ENCODE assay signal across 23 cellular contexts in the genomic region with DNA sequence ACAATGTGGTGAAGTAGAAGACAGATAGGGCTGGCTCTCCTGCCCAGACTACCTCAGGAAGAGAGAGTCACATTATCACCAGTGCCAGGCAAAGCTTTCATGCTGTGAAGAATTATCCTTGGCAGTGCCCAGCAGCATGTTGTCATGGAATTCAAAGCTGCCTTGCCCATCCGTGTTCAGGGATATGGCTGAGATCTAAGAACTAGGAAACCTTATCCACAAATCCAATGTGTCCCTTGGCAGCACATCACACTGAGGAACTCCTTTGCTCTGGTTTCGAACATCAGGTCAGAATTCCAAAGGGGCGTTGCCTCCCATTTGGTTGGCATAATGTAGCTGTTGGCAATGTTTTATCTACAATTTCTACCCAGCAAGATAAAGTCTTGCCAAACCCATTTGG. TPM values are rescaled to one million over a fixed set of nuclear protein-coding genes. Genes with fewer than 3 reads are reported as not detected.
A peak's percentile ranks its signal among the peaks of the same experiment; 100 is the strongest.
DNase-seq lines count a peak whose midpoint lies in the region; ATAC-seq and TF ChIP-seq lines count a peak whose summit lies in the region.
"Had no signal": no experiment of that assay in that cellular context is flagged by ENCODE, and none has a peak within 500 bp of the region (broad histone marks: within the 10 kb centered on the region; RNA-seq: fewer than 3 reads in every experiment).

No MANE protein-coding gene starts in this region.

- POLR2A ChIA-PET in HEK293T (lab: Yijun Ruan, JAX) = no interaction called here

- H3K9ac ChIP-seq in skeletal muscle tissue (ENCODE audit: low read depth in 1 of 3, low read length in 3 of 3) = no peak overlapping the region

- no peak overlapping the region for H3K4me3 Mint-ChIP-seq in Calu3 (ENCODE audit: low read depth, unreplicated experiment)
- H3K4me3 Mint-ChIP-seq: activated CD4-positive, alpha-beta T cell treated with anti-CD3 and anti-CD28 coated beads, Interleukin-2, amount 10 ng/mL, durations not matched to agents 24 days and 14 days; activated naive CD4-positive, alpha-beta T cell treated with anti-CD3 and anti-CD28 coated beads for 36 hours; brain; nephron progenitor cell had no signal

- no peaks in the 10 kb centered on the region for H3K9me3 Mint-ChIP-seq in Calu3 (ENCODE audit: low read depth, unreplicated experiment)
- H3K9me3 Mint-ChIP-seq: activated CD4-positive, alpha-beta T cell treated with anti-CD3 and anti-CD28 coated beads, Interleukin-2, amount 10 ng/mL, durations not matched to agents 24 days and 14 days; activated naive CD4-positive, alpha-beta T cell treated with anti-CD3 and anti-CD28 coated beads for 36 hours; nephron progenitor cell had no signal

- H3K27me3 ChIP-seq in skeletal muscle tissue (ENCODE audit: control insufficient read depth in 3 of 3, insufficient read depth in 3 of 3, low read length in 3 of 3) = no peaks in the 10 kb centered on the region

- H3K27me3 Mint-ChIP-seq in Calu3 (ENCODE audit: unreplicated experiment) = no peaks in the 10 kb centered on the region

- peaks cover 70% of the 10 kb centered on the region for H3K4me1 Mint-ChIP-seq in Calu3 (ENCODE audit: low read depth, unreplicated experiment)
- H3K4me1 Mint-ChIP-seq: activated CD4-positive, alpha-beta T cell treated with anti-CD3 and anti-CD28 coated beads, Interleukin-2, amount 10 ng/mL, durations not matched to agents 24 days and 14 days had no signal

- no peak for TF ChIP-seq CTCF in Calu3 (IDR thresholded peaks at IDR 0.05; ENCODE audit: unreplicated experiment)

- CTCF ChIA-PET in Calu3 (lab: Charles Lee) = interaction anchor here (1.2 to 2.3 kb wide), 2 partner anchors 16 to 140 kb away, joined by 3 to 11 read pairs; no protein-coding TSS in a partner anchor
- CTCF ChIA-PET in HEK293T (lab: Yijun Ruan, JAX) = no interaction called here

- H3K9me3 ChIP-seq in skeletal muscle tissue (ENCODE audit: control insufficient read depth in 3 of 3, low read length in 3 of 3) = no peaks in the 10 kb centered on the region
- H3K9me3 ChIP-seq: Caco-2, lower lobe of right lung had no signal

- peaks cover 5% of the 10 kb centered on the region for H3K36me3 Mint-ChIP-seq in Calu3 (ENCODE audit: insufficient read depth, unreplicated experiment)
- H3K36me3 Mint-ChIP-seq: brain had no signal

- DNase-seq in Calu3 = no peak
- DNase-seq in NCI-H460 (ENCODE audit: extremely low read depth, low read depth) = peak; percentile 19
- DNase-seq in left ventricle myocardium superior = no peak
- no peak for DNase-seq in HEK293T (ENCODE audit: extremely low spot score)
- no peak for DNase-seq in iPS-NIHi11 (ENCODE audit: low spot score)
- no peak for DNase-seq in NCI-H2081 treated with DMSO at 0.1 percent for 48 hours (lab: John Stamatoyannopoulos, UW)
- DNase-seq in iPS-NIHi7 (ENCODE audit: extremely low spot score) = no peak
- DNase-seq: activated CD4-positive, alpha-beta T cell treated with anti-CD3 and anti-CD28 coated beads, Interleukin-2, amount 10 ng/mL, durations not matched to agents 24 days and 14 days; activated naive CD4-positive, alpha-beta T cell treated with anti-CD3 and anti-CD28 coated beads for 36 hours; Caco-2; GDM1; hippocampal formation; Karpas-422; lower lobe of right lung; NCI-H187; NCI-H524 treated with DMSO at 0.1 percent for 48 hours; nephron progenitor cell; T1000 had no signal

- peak overlapping the region; percentile 62 for H3K27ac ChIP-seq in skeletal muscle tissue (ENCODE audit: low read depth, low read length)

- H3K4me3 ChIP-seq in skeletal muscle tissue (ENCODE audit: low read length in 3 of 3) = no peak overlapping the region
- H3K4me3 ChIP-seq: lower lobe of right lung had no signal

- H3K36me3 ChIP-seq in skeletal muscle tissue (ENCODE audit: control insufficient read depth in 3 of 3, insufficient read depth in 3 of 3, low read length in 3 of 3) = no peaks in the 10 kb centered on the region
- H3K36me3 ChIP-seq: lower lobe of right lung had no signal

- peak; percentile 52 for ATAC-seq in left ventricle myocardium superior

- peak overlapping the region; percentile 44 for H3K27ac Mint-ChIP-seq in Calu3 (ENCODE audit: unreplicated experiment)
- H3K27ac Mint-ChIP-seq: activated CD4-positive, alpha-beta T cell treated with anti-CD3 and anti-CD28 coated beads, Interleukin-2, amount 10 ng/mL, durations not matched to agents 24 days and 14 days; activated naive CD4-positive, alpha-beta T cell treated with anti-CD3 and anti-CD28 coated beads for 36 hours; nephron progenitor cell had no signal

- no TSS peak for BruUV-seq in Calu3 (replicated peaks; lab: Mats Ljungman, UMichigan)

- peaks cover 12 to 14% (median 13%) of the 10 kb centered on the region in 3 donors for H3K4me1 ChIP-seq in skeletal muscle tissue (ENCODE audit: control insufficient read depth in 3 of 3, insufficient read depth in 3 of 3, low read length in 3 of 3)
- H3K4me1 ChIP-seq: Caco-2 had no signal

- intact Hi-C loops in Calu3 (cut with micrococcal nuclease; ENCODE audit: unreplicated experiment) (no loop called here), left ventricle myocardium superior (cut with micrococcal nuclease) (no loop called here)

TF ChIP-seq in HEK293T, 16 proteins besides CTCF, POLR2A, EP300 and RAD21:
- no peak for TF ChIP-seq FOXK2 (IDR thresholded peaks at IDR 0.05)
- TF ChIP-seq ELF4 (IDR thresholded peaks at IDR 0.05) = no peak
- TF ChIP-seq CTBP1 (IDR thresholded peaks at IDR 0.05; ENCODE audit: borderline replicate concordance) = no peak
- no peak for TF ChIP-seq L3MBTL2 (conservative IDR thresholded peaks at IDR 0.05)
- no peak for TF ChIP-seq ARNT (IDR thresholded peaks at IDR 0.05)
- TF ChIP-seq HDGF (IDR thresholded peaks at IDR 0.05; ENCODE audit: borderline replicate concordance) = no peak
- no peak for TF ChIP-seq NFRKB (IDR thresholded peaks at IDR 0.05)
- no peak for TF ChIP-seq SP1 (IDR thresholded peaks at IDR 0.05)
- no peak for TF ChIP-seq BHLHE40 (IDR thresholded peaks at IDR 0.05; ENCODE audit: borderline replicate concordance)
- no peak for TF ChIP-seq TARDBP (IDR thresholded peaks at IDR 0.05)
- TF ChIP-seq FOXM1 (IDR thresholded peaks at IDR 0.05; ENCODE audit: borderline replicate concordance) = no peak
- TF ChIP-seq SUZ12 (IDR thresholded peaks at IDR 0.05) = no peak
- TF ChIP-seq, protein P1, sequence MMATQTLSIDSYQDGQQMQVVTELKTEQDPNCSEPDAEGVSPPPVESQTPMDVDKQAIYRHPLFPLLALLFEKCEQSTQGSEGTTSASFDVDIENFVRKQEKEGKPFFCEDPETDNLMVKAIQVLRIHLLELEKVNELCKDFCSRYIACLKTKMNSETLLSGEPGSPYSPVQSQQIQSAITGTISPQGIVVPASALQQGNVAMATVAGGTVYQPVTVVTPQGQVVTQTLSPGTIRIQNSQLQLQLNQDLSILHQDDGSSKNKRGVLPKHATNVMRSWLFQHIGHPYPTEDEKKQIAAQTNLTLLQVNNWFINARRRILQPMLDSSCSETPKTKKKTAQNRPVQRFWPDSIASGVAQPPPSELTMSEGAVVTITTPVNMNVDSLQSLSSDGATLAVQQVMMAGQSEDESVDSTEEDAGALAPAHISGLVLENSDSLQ (IDR thresholded peaks at IDR 0.05) = no peak
- no peak for TF ChIP-seq ZNF384 (IDR thresholded peaks at IDR 0.05)

RNA-seq across cellular contexts. Expression of gene ADGRF1, which starts 52.7 kb away (rescaled TPM):
- total RNA-seq in Calu3 (2022) = 256 and 313 TPM in 2 replicates
- total RNA-seq in NCI-H460 (2014; rRNA removed; shearing (Covaris generic)) = not detected in 2 replicates
- not detected in 2 replicates for polyA plus RNA-seq in NCI-H460 (2014; cell fraction: nucleus; rRNA removed)
- not detected for total RNA-seq in left ventricle myocardium superior
- not detected for total RNA-seq in skeletal muscle tissue
- total RNA-seq: activated CD4-positive, alpha-beta T cell treated with anti-CD3 and anti-CD28 coated beads, Interleukin-2, amount 10 ng/mL, durations not matched to agents 24 days and 14 days; activated naive CD4-positive, alpha-beta T cell treated with anti-CD3 and anti-CD28 coated beads for 36 hours; fibroblast of lung; H1; OCI-LY7 had no signal
- polyA plus RNA-seq: fibroblast of lung, H1 had no signal

Comparison
In these comparisons a context has a peak if more than half of its experiments do, and no peak if none do; other contexts are left out.
1. RNA of gene ADGRF1, which starts 52.7 kb away (total RNA-seq): 256 to 313 TPM in Calu3; not detected in NCI-H460, not detected in left ventricle myocardium superior (single experiment) and not detected in skeletal muscle tissue (single experiment); every median in the first group is over 100 times any median in the second.